In the genomic region with DNA sequence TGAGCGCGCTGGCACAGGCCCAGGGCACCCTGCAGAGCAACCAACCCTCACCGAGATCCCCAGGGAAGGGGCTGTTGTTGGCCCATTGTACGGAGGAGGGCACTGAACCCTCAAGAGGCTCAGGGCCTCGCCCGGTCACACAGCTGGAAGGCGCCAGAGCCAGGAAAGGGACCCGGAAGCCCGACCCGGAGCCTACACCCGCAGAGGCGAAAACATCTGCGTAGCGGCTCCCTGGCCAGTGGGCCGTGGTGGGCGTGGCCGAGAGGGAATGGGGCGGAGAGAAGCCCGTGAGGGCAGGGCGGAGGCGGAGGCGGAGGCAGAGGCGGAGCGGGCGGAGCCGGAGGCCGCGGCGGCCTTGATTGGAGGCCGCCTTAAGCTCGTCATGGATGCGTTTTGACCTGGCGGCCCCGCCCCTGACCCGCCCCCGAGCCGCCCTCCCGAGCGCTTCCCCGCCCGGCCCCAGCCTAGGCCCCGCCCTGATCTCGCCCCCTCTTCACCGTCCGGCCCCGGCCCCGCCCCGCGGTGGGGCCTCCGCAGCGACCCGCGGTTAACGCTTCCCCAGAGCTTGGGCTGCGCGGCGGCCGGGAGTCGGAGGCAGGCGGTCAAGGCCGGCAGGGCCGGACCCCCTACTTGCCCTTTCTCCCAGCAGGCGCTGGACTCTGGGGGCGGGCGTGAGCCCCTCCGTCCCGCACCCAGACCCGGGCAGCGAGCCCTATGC, we compare ENCODE assay signal across 8 cellular contexts. TPM values are rescaled to one million over a fixed set of nuclear protein-coding genes. Genes with fewer than 3 reads are reported as not detected.
DNase-seq lines count a peak whose midpoint lies in the region; ATAC-seq and TF ChIP-seq lines count a peak whose summit lies in the region.

No MANE protein-coding gene starts in this region.

- POLR2A ChIA-PET in IMR-90 (lab: Charles Lee; ENCODE audit: unreplicated experiment): interaction anchor here (0.5 to 0.6 kb wide), 4 partner anchors 37 to 130 kb away, joined by 3 to 8 read pairs (median 4); no protein-coding TSS in a partner anchor

- H3K9me1 ChIP-seq in IMR-90 (ENCODE audit: insufficient read depth, low read length): peaks cover 17% of the 10 kb centered on the region

- peak overlapping the region; percentile 52 for H3K18ac ChIP-seq in IMR-90 (ENCODE audit: low read depth, low read length)

- dilution Hi-C loops in IMR-90 (cut with HindIII; ENCODE audit: low sequenced_read_pairs, unreplicated experiment): no loop called here

- 0% methylated on average over 6 of the region's 69 CpGs; no CpG with 5 or more reads in 1 of the 2 experiments for WGBS in IMR-90 (ENCODE audit: extremely low coverage in 2 of 2, insufficient read length in 1 of 2), 2 experiments

- TF ChIP-seq CTCF in IMR-90 (conservative IDR thresholded peaks at IDR 0.05; ENCODE audit: low read depth, low read length) (no peak), epithelial cell of proximal tubule (conservative IDR thresholded peaks at IDR 0.05; ENCODE audit: low read depth, low read length) (no peak)

- TF ChIP-seq POLR2A in IMR-90 (IDR thresholded peaks at IDR 0.05; ENCODE audit: low read depth, low read length): peak; percentile 85

- peaks cover 11 to 19% of the 10 kb centered on the region in 2 experiments for H3K79me1 ChIP-seq in IMR-90 (ENCODE audit: low read depth in 1 of 2, low read length in 2 of 2)

- peak overlapping the region; percentile 88 for H3K23ac ChIP-seq in IMR-90 (ENCODE audit: low read depth, low read length)

- H3K27ac ChIP-seq in IMR-90 (ENCODE audit: insufficient read depth, low read length): peak overlapping the region; percentile 83

- peak overlapping the region; percentile 92 for H4K5ac ChIP-seq in IMR-90 (ENCODE audit: low read depth, low read length)

- peaks cover 25% of the 10 kb centered on the region for H3K4me1 ChIP-seq in IMR-90 (ENCODE audit: control insufficient read depth, insufficient read depth, low read length)
- peaks cover 32% of the 10 kb centered on the region for H3K4me1 ChIP-seq in mucosa of stomach (ENCODE audit: control insufficient read depth, insufficient read depth, low read length)

- H2BK20ac ChIP-seq in IMR-90 (ENCODE audit: low read depth, low read length): peak overlapping the region; percentile 4; the same call in 1 of the 2 replicates

- peak overlapping the region; percentile 94 to 97 for H4K8ac ChIP-seq in IMR-90 (ENCODE audit: low read depth in 2 of 2, low read length in 2 of 2)

- peaks cover 20% of the 10 kb centered on the region for H4K20me1 ChIP-seq in IMR-90 (ENCODE audit: insufficient read depth, low read length)

- intact Hi-C loops in IMR-90 (cut with micrococcal nuclease): loop anchor here (5.0 kb wide), 1 partner anchor 292 kb away; no protein-coding TSS in a partner anchor

- H3K9me3 ChIP-seq in IMR-90 (ENCODE audit: control insufficient read depth, insufficient read depth, low read length) (no peaks in the 10 kb centered on the region), mucosa of stomach (ENCODE audit: control insufficient read depth, low read length) (no peaks in the 10 kb centered on the region)

- no peaks in the 10 kb centered on the region for H3K27me3 ChIP-seq in IMR-90 (ENCODE audit: control insufficient read depth, insufficient read depth, low read length)
- peaks cover under 1% of the 10 kb centered on the region for H3K27me3 ChIP-seq in mucosa of stomach (ENCODE audit: control insufficient read depth, insufficient read depth, low read length)

- H4K91ac ChIP-seq in IMR-90 (ENCODE audit: insufficient read depth, low read depth, low read length): peak overlapping the region; percentile 67

- peaks cover 12% of the 10 kb centered on the region; the same call in 1 of the 2 replicates for H3K36me3 ChIP-seq in IMR-90 (ENCODE audit: control insufficient read depth, insufficient read depth, low read length)
- H3K36me3 ChIP-seq in mucosa of stomach (ENCODE audit: control insufficient read depth, insufficient read depth, low read length): no peaks in the 10 kb centered on the region

- H3K14ac ChIP-seq in IMR-90 (replicated peaks; ENCODE audit: low read depth, low read length): peak overlapping the region; percentile 68

- DNase-seq in DMS114 treated with DMSO at 0.1 percent for 48 hours (lab: John Stamatoyannopoulos, UW; ENCODE audit: unreplicated experiment): peak; percentile 78
- peak; percentile 95 for DNase-seq in IMR-90
- peak; percentile 98 for DNase-seq in OCI-M1 (lab: John Stamatoyannopoulos, UW)
- DNase-seq in activated T-cell treated with anti-CD3 and anti-CD28 coated beads for 48 hours (ENCODE audit: low read depth): peak; percentile 93
- DNase-seq in epithelial cell of proximal tubule (ENCODE audit: low read depth): peak; percentile 39
- peak; percentile 84 to 88 for DNase-seq in stimulated activated CD8-positive, alpha-beta memory T cell treated with anti-CD3 and anti-CD28 coated beads, Interleukin-4, amount 100 ng/mL, for 4 hours (ENCODE audit: low read depth in 2 of 2, low spot score in 1 of 2)

- BruUV-seq in IMR-90 (replicated peaks; lab: Mats Ljungman, UMichigan): no TSS peak

- no peak for TF ChIP-seq RAD21 in IMR-90 (IDR thresholded peaks at IDR 0.05; ENCODE audit: low read length)

- peak overlapping the region; percentile 93 for H2AFZ ChIP-seq in IMR-90 (replicated peaks; ENCODE audit: low read length, poor library complexity)

- peak overlapping the region; percentile 80 for H2AK9ac ChIP-seq in IMR-90 (replicated peaks; ENCODE audit: low read depth, low read length, poor library complexity)

- H3K4me3 ChIP-seq in IMR-90 (ENCODE audit: insufficient read depth, low read depth, low read length) (peak overlapping the region; percentile 62), epithelial cell of proximal tubule (ENCODE audit: low read depth, low read length) (peak overlapping the region; percentile 67), mucosa of stomach (ENCODE audit: low read length) (peak overlapping the region; percentile 49)

- H2BK5ac ChIP-seq in IMR-90 (ENCODE audit: low read depth, low read length, poor library complexity, severe bottlenecking): peak overlapping the region; percentile 64

- in situ Hi-C loops in IMR-90 (cut with MboI; ENCODE audit: low sequenced_read_pairs): loop anchor here (5.0 kb wide), 1 partner anchor 127 kb away; no protein-coding TSS in a partner anchor

- no peak overlapping the region for H3K56ac ChIP-seq in IMR-90 (ENCODE audit: extremely low read depth, insufficient read depth, low read length)

- peak overlapping the region; percentile 40 for H2BK120ac ChIP-seq in IMR-90 (ENCODE audit: low read depth, low read length)

- H3K4me2 ChIP-seq in IMR-90 (ENCODE audit: low read depth, low read length): peak overlapping the region; percentile 93

- ATAC-seq in GM21529 (IDR thresholded peaks at IDR 0.05; ENCODE audit: unreplicated experiment) (peak; percentile 66), IMR-90 (ENCODE audit: low read depth) (peak; percentile 88)

- CTCF ChIA-PET in IMR-90 (lab: Yijun Ruan, JAX): no interaction called here

- peak overlapping the region; percentile 40; the same call in 2 of the 3 replicates for H2BK15ac ChIP-seq in IMR-90 (ENCODE audit: low read depth, low read length)

- peak overlapping the region; percentile 83 for H2AK5ac ChIP-seq in IMR-90 (ENCODE audit: low read depth, low read length)

- peak overlapping the region; percentile 74 for H3K4ac ChIP-seq in IMR-90 (ENCODE audit: low read depth, low read length)

- H3K9ac ChIP-seq in IMR-90 (ENCODE audit: low read depth, low read length) (peak overlapping the region; percentile 72), mucosa of stomach (ENCODE audit: low read length) (peak overlapping the region; percentile 71)

TF ChIP-seq in IMR-90, 13 proteins besides CTCF, POLR2A, EP300 and RAD21:
- peak; percentile 71; the same call in 1 of the 2 replicates for TF ChIP-seq MAZ (IDR thresholded peaks at IDR 0.05; ENCODE audit: borderline replicate concordance, low read depth, low read length)
- TF ChIP-seq USF2 (IDR thresholded peaks at IDR 0.05; ENCODE audit: low read depth, low read length): 0 out of 2 replicates have a peak, but pooled peaks have one; percentile 2
- TF ChIP-seq, protein P1, sequence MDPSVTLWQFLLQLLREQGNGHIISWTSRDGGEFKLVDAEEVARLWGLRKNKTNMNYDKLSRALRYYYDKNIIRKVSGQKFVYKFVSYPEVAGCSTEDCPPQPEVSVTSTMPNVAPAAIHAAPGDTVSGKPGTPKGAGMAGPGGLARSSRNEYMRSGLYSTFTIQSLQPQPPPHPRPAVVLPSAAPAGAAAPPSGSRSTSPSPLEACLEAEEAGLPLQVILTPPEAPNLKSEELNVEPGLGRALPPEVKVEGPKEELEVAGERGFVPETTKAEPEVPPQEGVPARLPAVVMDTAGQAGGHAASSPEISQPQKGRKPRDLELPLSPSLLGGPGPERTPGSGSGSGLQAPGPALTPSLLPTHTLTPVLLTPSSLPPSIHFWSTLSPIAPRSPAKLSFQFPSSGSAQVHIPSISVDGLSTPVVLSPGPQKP (IDR thresholded peaks at IDR 0.05; ENCODE audit: borderline replicate concordance, low read depth, low read length): no peak
- no peak for TF ChIP-seq CHD1 (IDR thresholded peaks at IDR 0.05; ENCODE audit: low read depth, low read length)
- no peak for TF ChIP-seq CEBPB (IDR thresholded peaks at IDR 0.05; ENCODE audit: low read depth, low read length)

RNA-seq across cellular contexts. Expression of gene MRGBP, which starts 2.1 kb away (rescaled TPM):
- total RNA-seq in IMR-90 (2012; rRNA removed) (18.3 and 21.9 TPM in 2 replicates), epithelial cell of proximal tubule (14.6 and 23.4 TPM in 2 replicates)
- polyA plus RNA-seq in IMR-90 (2012; rRNA removed): 15.5 and 17.7 TPM in 2 replicates
- polyA plus RNA-seq in IMR-90 (2012; cell fraction: cytosol; rRNA removed): 14.9 and 16.0 TPM in 2 replicates
- 21.4 and 23.1 TPM in 2 replicates for polyA plus RNA-seq in IMR-90 (2012; cell fraction: nucleus; rRNA removed; ENCODE audit: low replicate concordance)

RNA-seq across cellular contexts. Expression of gene OGFR, which starts 10.5 kb away (rescaled TPM):
- total RNA-seq in IMR-90 (2012; rRNA removed): 22.4 and 26.9 TPM in 2 replicates
- 30.1 and 38.2 TPM in 2 replicates for polyA plus RNA-seq in IMR-90 (2012; rRNA removed)
- 45.5 and 52.1 TPM in 2 replicates for polyA plus RNA-seq in IMR-90 (2012; cell fraction: cytosol; rRNA removed)
- polyA plus RNA-seq in IMR-90 (2012; cell fraction: nucleus; rRNA removed; ENCODE audit: low replicate concordance): 73.9 and 106 TPM in 2 replicates
- 57.6 and 61.1 TPM in 2 replicates for total RNA-seq in epithelial cell of proximal tubule

RNA-seq across cellular contexts. Expression of gene COL9A3, which starts 22.7 kb away (rescaled TPM):
- 0.28 and 0.36 TPM in 2 replicates for total RNA-seq in IMR-90 (2012; rRNA removed)
- polyA plus RNA-seq in IMR-90 (2012; rRNA removed): 1.4 TPM in 2 replicates
- 2.3 and 2.9 TPM in 2 replicates for polyA plus RNA-seq in IMR-90 (2012; cell fraction: cytosol; rRNA removed)
- 11.3 and 14.6 TPM in 2 replicates for polyA plus RNA-seq in IMR-90 (2012; cell fraction: nucleus; rRNA removed; ENCODE audit: low replicate concordance)
- total RNA-seq in epithelial cell of proximal tubule: 2.8 and 4.6 TPM in 2 replicates

Comparison
In these comparisons a context has a peak if more than half of its experiments do, and no peak if none do; other contexts are left out.
1. Peak in every context shown above with its lines: DNase-seq, ATAC-seq, H3K4me3 ChIP-seq and H3K27ac ChIP-seq.
2. DNase-seq: peak in every context shown above with its lines; median percentile 98 in OCI-M1; 95 in IMR-90; 93 in activated T-cell treated with anti-CD3 and anti-CD28 coated beads for 48 hours; 86 in stimulated activated CD8-positive, alpha-beta memory T cell treated with anti-CD3 and anti-CD28 coated beads, Interleukin-4, amount 100 ng/mL, for 4 hours; 78 in DMS114 treated with DMSO at 0.1 percent for 48 hours; 39 in epithelial cell of proximal tubule.